Comparison of ENCODE assay signal across 12 cellular contexts in genomic region chr9:135951889-135952663, GRCh38. TPM values are rescaled to one million over a fixed set of nuclear protein-coding genes. Genes with fewer than 3 reads are reported as not detected.
A peak's percentile ranks its signal among the peaks of the same experiment; 100 is the strongest.
DNase-seq lines count a peak whose midpoint lies in the region; ATAC-seq and TF ChIP-seq lines count a peak whose summit lies in the region.
"Had no signal": no experiment of that assay in that cellular context is flagged by ENCODE, and none has a peak within 500 bp of the region (broad histone marks: within the 10 kb centered on the region; RNA-seq: fewer than 3 reads in every experiment).

No MANE protein-coding gene starts in this region.

- intact Hi-C loops in CD14-positive monocyte (cut with micrococcal nuclease) = loop anchor here in 1 of 2 donors (10.0 kb wide), 1 partner anchor 753 kb away; no protein-coding TSS in a partner anchor

- TF ChIP-seq CTCF in WERI-Rb-1 (IDR thresholded peaks at IDR 0.05; ENCODE audit: low read depth, low read length) (no peak), CD14-positive monocyte (IDR thresholded peaks at IDR 0.05) (no peak)

- DNase-seq in COLO668 (lab: John Stamatoyannopoulos, UW; ENCODE audit: unreplicated experiment) (peak; percentile 87), NCI-H2107 (lab: John Stamatoyannopoulos, UW) (peak; percentile 48), WERI-Rb-1 (peak; percentile 66), left lobe of liver (ENCODE audit: low spot score) (no peak), CD14-positive monocyte (ENCODE audit: low spot score) (no peak), ecto neural progenitor cell (ENCODE audit: low spot score) (no peak), GDM1 (lab: John Stamatoyannopoulos, UW) (no peak)
- DNase-seq: immature natural killer cell; NCI-H446; stimulated activated CD4-positive, alpha-beta T cell treated with anti-CD3 and anti-CD28 coated beads, Interleukin-2, amount 100 ng/mL, for 24 hours had no signal

- no peaks in the 10 kb centered on the region for H3K9me3 ChIP-seq in WERI-Rb-1 (ENCODE audit: severe bottlenecking)

- ATAC-seq in left lobe of liver (peak; percentile 76), GM18517 (IDR thresholded peaks at IDR 0.05; ENCODE audit: unreplicated experiment) (no peak)

- H3K27me3 ChIP-seq in WERI-Rb-1 (ENCODE audit: insufficient read depth, low read depth, severe bottlenecking) = no peaks in the 10 kb centered on the region
- H3K27me3 ChIP-seq: cardiac muscle cell had no signal

- H3K4me3 ChIP-seq in WERI-Rb-1 (ENCODE audit: low read depth, low read length) = no peak overlapping the region
- H3K4me3 ChIP-seq: cardiac muscle cell had no signal

- peaks cover 71% of the 10 kb centered on the region for H3K36me3 ChIP-seq in WERI-Rb-1

- H3K27ac ChIP-seq in WERI-Rb-1 = peak overlapping the region; percentile 87
- H3K27ac ChIP-seq: cardiac muscle cell had no signal

- peaks cover 0 to 1% (median 0%) of the 10 kb centered on the region in 3 donors for H3K27me3 Mint-ChIP-seq in CD14-positive monocyte (ENCODE audit: low read depth in 3 of 3)

- peaks cover 63 to 84% of the 10 kb centered on the region in 2 donors for H3K36me3 Mint-ChIP-seq in CD14-positive monocyte

- peak overlapping the region in 1 of 7 donors; percentile 3 for H3K27ac Mint-ChIP-seq in CD14-positive monocyte
- H3K27ac Mint-ChIP-seq: immature natural killer cell had no signal

- no peaks in the 10 kb centered on the region for H3K9me3 Mint-ChIP-seq in CD14-positive monocyte
- H3K9me3 Mint-ChIP-seq: immature natural killer cell had no signal

- no peaks in the 10 kb centered on the region for H3K4me1 Mint-ChIP-seq in CD14-positive monocyte
- H3K4me1 Mint-ChIP-seq: immature natural killer cell had no signal

- no peak overlapping the region for H3K4me3 Mint-ChIP-seq in CD14-positive monocyte
- H3K4me3 Mint-ChIP-seq: immature natural killer cell had no signal

RNA-seq across cellular contexts. Expression of gene UBAC1, which starts 9.1 kb away (rescaled TPM):
- total RNA-seq in left lobe of liver = 18.7 TPM
- 10 to 100 TPM; 35.8 to 52.5 TPM for polyA plus RNA-seq in CD14-positive monocyte

RNA-seq across cellular contexts. Expression of gene CAMSAP1, which starts 44.7 kb away (rescaled TPM):
- 10.7 TPM for total RNA-seq in left lobe of liver
- under 1 TPM; 0.71 to 0.75 TPM for polyA plus RNA-seq in CD14-positive monocyte

Comparison
In these comparisons a context has a peak if more than half of its experiments do, and no peak if none do; other contexts are left out.
1. DNase-seq: peak in COLO668 (single experiment), NCI-H2107 (single experiment) and WERI-Rb-1 (single experiment); none in left lobe of liver (single experiment), CD14-positive monocyte (single experiment), ecto neural progenitor cell (single experiment) and GDM1 (single experiment).